In genomic region chr19:3234800-3235199, GRCh38 we compare ENCODE assay signal across 15 cellular contexts. TPM values are rescaled to one million over a fixed set of nuclear protein-coding genes. Genes with fewer than 3 reads are reported as not detected.
DNase-seq lines count a peak whose midpoint lies in the region; ATAC-seq, FAIRE-seq and TF ChIP-seq lines count a peak whose summit lies in the region.
"Had no signal": no experiment of that assay in that cellular context is flagged by ENCODE, and none has a peak within 500 bp of the region (broad histone marks: within the 10 kb centered on the region; RNA-seq: fewer than 3 reads in every experiment).

No MANE protein-coding gene starts in this region.

- H3K79me2 ChIP-seq in Loucy (ENCODE audit: insufficient read depth, low read length) (no peaks in the 10 kb centered on the region), K562 (ENCODE audit: control insufficient read depth, insufficient read depth, low read length) (no peaks in the 10 kb centered on the region)

- POLR2A ChIA-PET in K562 (lab: Yijun Ruan, JAX) = interaction anchor here (0.5 to 0.8 kb wide), 2 partner anchors 14 to 17 kb away, joined by 3 to 4 read pairs; no protein-coding TSS in a partner anchor

- DNase-seq in activated naive CD4-positive, alpha-beta T cell treated with Interleukin-2 at 50 U/mL for 16 hours = peak; percentile 24
- DNase-seq in activated naive CD4-positive, alpha-beta T cell (lab: John Stamatoyannopoulos, UW) = no peak
- DNase-seq in K562 (ENCODE audit: extremely low read depth in 1 of 4, low spot score in 3 of 4) = peak; percentile 49 to 62 (median 51)
- DNase-seq in stimulated activated CD4-positive, alpha-beta T cell treated with anti-CD3 and anti-CD28 coated beads, Interleukin-2, amount 100 ng/mL, for 48 hours = peak; percentile 26 to 31
- no peak for DNase-seq in CD1c-positive myeloid dendritic cell (ENCODE audit: extremely low spot score)
- no peak for DNase-seq in T-helper 2 cell treated with Interferon-gamma antibody and Interleukin-4, amounts not matched to agents 5 μg/mL and 100 μg/mL, for 36 hours (ENCODE audit: low spot score)
- DNase-seq in AML-193 (lab: John Stamatoyannopoulos, UW) = no peak
- DNase-seq: MG63; NCI-H524; stimulated activated naive B cell treated with anti-CD40 and anti-IgM and Interleukin-4, amounts not matched to agents 10 μg/mL and 1 μg/mL and 100 μg/mL, for 72 hours had no signal

- no peaks in the 10 kb centered on the region for H3K4me1 Mint-ChIP-seq in T-helper 2 cell treated with Interferon-gamma antibody and Interleukin-4, amounts not matched to agents 5 μg/mL and 100 μg/mL, for 36 hours (ENCODE audit: low read depth)
- H3K4me1 Mint-ChIP-seq: CD14-positive monocyte; memory B cell; stimulated activated naive B cell treated with anti-CD40 and anti-IgM and Interleukin-4, amounts not matched to agents 10 μg/mL and 1 μg/mL and 100 μg/mL, for 72 hours had no signal

- H3K9me3 Mint-ChIP-seq in T-helper 2 cell treated with Interferon-gamma antibody and Interleukin-4, amounts not matched to agents 5 μg/mL and 100 μg/mL, for 36 hours = no peaks in the 10 kb centered on the region

- H3K36me3 ChIP-seq in Loucy (ENCODE audit: insufficient read depth, low read length) (no peaks in the 10 kb centered on the region), K562 (ENCODE audit: control insufficient read depth, insufficient read depth, low read length) (no peaks in the 10 kb centered on the region)
- H3K36me3 ChIP-seq: MG63 had no signal

- 4% methylated on average over 9 of the region's 9 CpGs for WGBS in K562 (ENCODE audit: insufficient coverage, low coverage, missing lambda C conversion rate)

- H3K27me3 ChIP-seq in Loucy (ENCODE audit: insufficient read depth, low read length, poor library complexity, severe bottlenecking) = no peaks in the 10 kb centered on the region
- H3K27me3 ChIP-seq in K562 (ENCODE audit: control insufficient read depth in 2 of 2, insufficient read depth in 2 of 2, low read length in 2 of 2) = peaks cover 0 to 6% of the 10 kb centered on the region in 2 experiments; a peak in 3 of 5 replicates
- H3K27me3 ChIP-seq: MG63 had no signal

- no peaks in the 10 kb centered on the region for H3K27me3 Mint-ChIP-seq in T-helper 2 cell treated with Interferon-gamma antibody and Interleukin-4, amounts not matched to agents 5 μg/mL and 100 μg/mL, for 36 hours (ENCODE audit: low read depth)

- no peaks in the 10 kb centered on the region for H4K20me1 ChIP-seq in Loucy (ENCODE audit: insufficient read depth, low read length, poor library complexity, severe bottlenecking)
- H4K20me1 ChIP-seq in K562 (replicated peaks; ENCODE audit: control insufficient read depth, insufficient read depth, low read length) = peaks cover 2% of the 10 kb centered on the region; the same call in 1 of the 2 replicates

- H3K4me3 Mint-ChIP-seq in T-helper 2 cell treated with Interferon-gamma antibody and Interleukin-4, amounts not matched to agents 5 μg/mL and 100 μg/mL, for 36 hours = no peak overlapping the region
- H3K4me3 Mint-ChIP-seq: CD14-positive monocyte; memory B cell; stimulated activated naive B cell treated with anti-CD40 and anti-IgM and Interleukin-4, amounts not matched to agents 10 μg/mL and 1 μg/mL and 100 μg/mL, for 72 hours had no signal

- no peak for TF ChIP-seq POLR2A in K562 (conservative IDR thresholded peaks at IDR 0.05)

- H3K9ac ChIP-seq in Loucy (ENCODE audit: low read depth, low read length, poor library complexity, severe bottlenecking) (no peak overlapping the region), K562 (ENCODE audit: insufficient read depth in 1 of 2, low read depth in 2 of 2, low read length in 2 of 2) (no peak overlapping the region)

- in situ Hi-C loops in K562 (cut with MboI) = no loop called here

- ATAC-seq in K562 = peak; percentile 81

- TF ChIP-seq RAD21 in K562 (CRISPR knock-in tag; conservative IDR thresholded peaks at IDR 0.05 in 1 of 2, IDR thresholded peaks at IDR 0.05 in 1 of 2) = peak in 1 of 2 experiments; percentile 51; a peak in 2 of 4 replicates

- FAIRE-seq in K562 (lab: Jason Lieb, UNC) = no peak
- FAIRE-seq: colon, GM18507 had no signal

- TF ChIP-seq EP300 in K562 (IDR thresholded peaks at IDR 0.05; ENCODE audit: low read length) = no peak

- H3K27ac Mint-ChIP-seq in T-helper 2 cell treated with Interferon-gamma antibody and Interleukin-4, amounts not matched to agents 5 μg/mL and 100 μg/mL, for 36 hours = no peak overlapping the region
- H3K27ac Mint-ChIP-seq: CD14-positive monocyte; memory B cell; stimulated activated naive B cell treated with anti-CD40 and anti-IgM and Interleukin-4, amounts not matched to agents 10 μg/mL and 1 μg/mL and 100 μg/mL, for 72 hours had no signal

- no peak overlapping the region for H3K4me3 ChIP-seq in Loucy (ENCODE audit: low read length, poor library complexity, severe bottlenecking)
- H3K4me3 ChIP-seq in K562 = no peak overlapping the region
- H3K4me3 ChIP-seq: MG63 had no signal

- no peaks in the 10 kb centered on the region for H3K9me1 ChIP-seq in K562 (ENCODE audit: control insufficient read depth, insufficient read depth, low read length)

- no peaks in the 10 kb centered on the region for H3K36me3 Mint-ChIP-seq in T-helper 2 cell treated with Interferon-gamma antibody and Interleukin-4, amounts not matched to agents 5 μg/mL and 100 μg/mL, for 36 hours (ENCODE audit: low read depth)
- H3K36me3 Mint-ChIP-seq: CD14-positive monocyte; memory B cell; stimulated activated naive B cell treated with anti-CD40 and anti-IgM and Interleukin-4, amounts not matched to agents 10 μg/mL and 1 μg/mL and 100 μg/mL, for 72 hours had no signal

- BruUV-seq in K562 (replicated peaks; lab: Mats Ljungman, UMichigan) = no TSS peak

- H3K4me2 ChIP-seq in Loucy (ENCODE audit: low read depth, low read length, poor library complexity, severe bottlenecking) (no peak overlapping the region), K562 (ENCODE audit: insufficient read depth, low read length) (no peak overlapping the region)

- CTCF ChIA-PET in K562 (lab: Yijun Ruan, JAX; ENCODE audit: low intra/inter-chr PET ratio) = no interaction called here

- H3K9me2 ChIP-seq in Loucy (replicated peaks; ENCODE audit: low read depth, low read length) = no peaks in the 10 kb centered on the region

- H3K4me1 ChIP-seq in Loucy (ENCODE audit: insufficient read depth, low read length, poor library complexity, severe bottlenecking) = no peaks in the 10 kb centered on the region
- H3K4me1 ChIP-seq in K562 (replicated peaks in 1 of 2; ENCODE audit: control insufficient read depth in 2 of 2, insufficient read depth in 2 of 2, low read length in 2 of 2) = peaks cover 0 to 3% of the 10 kb centered on the region in 2 experiments; a peak in 1 of 5 replicates

- H2AFZ ChIP-seq in Loucy (ENCODE audit: low read length) (no peak overlapping the region), K562 (ENCODE audit: low read depth, low read length) (no peak overlapping the region)

- H3F3A ChIP-seq in Loucy (ENCODE audit: low read depth) = no peaks in the 10 kb centered on the region

- no peaks in the 10 kb centered on the region for H3K9me3 ChIP-seq in Loucy (ENCODE audit: insufficient read depth, low read depth, low read length)
- H3K9me3 ChIP-seq in K562 (replicated peaks; ENCODE audit: control insufficient read depth, insufficient read depth, low read depth, low read length) = no peaks in the 10 kb centered on the region
- H3K9me3 ChIP-seq: MG63 had no signal

- intact Hi-C loops in K562 (cut with micrococcal nuclease) = no loop called here

- TF ChIP-seq CTCF in Loucy (conservative IDR thresholded peaks at IDR 0.05; ENCODE audit: low read length) (peak; percentile 53), K562 (IDR thresholded peaks at IDR 0.05 in 2 of 3, conservative IDR thresholded peaks at IDR 0.05 in 1 of 3; ENCODE audit: insufficient read depth in 2 of 3, low read depth in 1 of 3, low read length in 3 of 3) (peak; percentile 50 to 74 (median 69))

- no peak overlapping the region for H3K27ac ChIP-seq in K562 (ENCODE audit: extremely low read depth, low read depth, low read length)

RNA-seq across cellular contexts. Expression of gene CELF5, which starts 10.3 kb away (rescaled TPM):
- total RNA-seq in K562 (2011; cell fraction: chromatin; rRNA removed; ENCODE audit: low replicate concordance) = 0.18 and 0.69 TPM in 2 replicates
- total RNA-seq in K562 (2011; cell fraction: nucleolus; rRNA removed) = 0.50 and 0.53 TPM in 2 replicates
- 0.81 and 0.99 TPM in 2 replicates for total RNA-seq in K562 (2011; cell fraction: nucleoplasm; rRNA removed)
- total RNA-seq in K562 (2014; rRNA removed) (0.05 and 0.73 TPM in 2 replicates), K562 (2014; rRNA removed; fragmentation: Illumina TruSeq; extraction: Trizol) (0.07 and 0.26 TPM in 2 replicates), K562 (2015; rRNA removed; fragmentation: Illumina TruSeq; extraction: Trizol) (0.36 and 0.41 TPM in 2 replicates), K562 (2021) (0.29 and 0.49 TPM in 2 replicates)
- polyA plus RNA-seq in K562 (2011; rRNA removed) (0.28 and 0.38 TPM in 2 replicates), K562 (2014; fragmentation: Illumina TruSeq; extraction: Trizol) (0.22 and 0.39 TPM in 2 replicates), K562 (2014; fragmentation: Nextera tagmentation; extraction: Ambion mirVana) (under 1 TPM; 0.01 to 0.07 TPM), K562 (2014; rRNA removed) (0.27 and 0.56 TPM in 2 replicates)
- polyA plus RNA-seq in K562 (2011; cell fraction: cytosol; rRNA removed) = 0.21 and 0.25 TPM in 2 replicates
- 1.4 and 2.7 TPM in 2 replicates for polyA plus RNA-seq in K562 (2011; cell fraction: nucleus; rRNA removed)
- 0.52 and 0.54 TPM in 2 replicates for polyA plus RNA-seq in K562 (2012)
- 0.18 and 0.30 TPM in 2 replicates for polyA minus RNA-seq in K562 (2011; rRNA and poly(A)+ RNA removed)
- polyA minus RNA-seq in K562 (2011; cell fraction: cytosol; rRNA and poly(A)+ RNA removed) = not detected in 2 replicates
- polyA minus RNA-seq in K562 (2011; cell fraction: nucleus; rRNA and poly(A)+ RNA removed) = 0.27 and 0.44 TPM in 2 replicates
- polyA plus RNA-seq: CD14-positive monocyte had no signal

RNA-seq across cellular contexts. Expression of gene NCLN, which starts 49.1 kb away (rescaled TPM):
- 48.8 and 166 TPM in 2 replicates for total RNA-seq in K562 (2011; cell fraction: chromatin; rRNA removed; ENCODE audit: low replicate concordance)
- total RNA-seq in K562 (2011; cell fraction: nucleolus; rRNA removed) = 171 and 189 TPM in 2 replicates
- 87.3 and 91.6 TPM in 2 replicates for total RNA-seq in K562 (2011; cell fraction: nucleoplasm; rRNA removed)
- total RNA-seq in K562 (2014; rRNA removed) (49.3 and 79.1 TPM in 2 replicates), K562 (2014; rRNA removed; fragmentation: Illumina TruSeq; extraction: Trizol) (11.6 and 20.2 TPM in 2 replicates), K562 (2015; rRNA removed; fragmentation: Illumina TruSeq; extraction: Trizol) (39.7 and 47.4 TPM in 2 replicates), K562 (2021) (120 and 126 TPM in 2 replicates)
- polyA plus RNA-seq in K562 (2011; rRNA removed) (39.6 and 55.9 TPM in 2 replicates), K562 (2014; fragmentation: Illumina TruSeq; extraction: Trizol) (25.6 and 56.1 TPM in 2 replicates), K562 (2014; fragmentation: Nextera tagmentation; extraction: Ambion mirVana) (1 to 10 TPM; 3.8 to 5.9 TPM), K562 (2014; rRNA removed) (58.0 and 62.8 TPM in 2 replicates)
- 53.3 and 119 TPM in 2 replicates for polyA plus RNA-seq in K562 (2011; cell fraction: cytosol; rRNA removed)
- 113 and 190 TPM in 2 replicates for polyA plus RNA-seq in K562 (2011; cell fraction: nucleus; rRNA removed)
- polyA plus RNA-seq in K562 (2012) = 69.1 and 86.6 TPM in 2 replicates
- polyA minus RNA-seq in K562 (2011; rRNA and poly(A)+ RNA removed) = 11.0 and 30.4 TPM in 2 replicates
- polyA minus RNA-seq in K562 (2011; cell fraction: cytosol; rRNA and poly(A)+ RNA removed) = 50.3 and 58.3 TPM in 2 replicates
- polyA minus RNA-seq in K562 (2011; cell fraction: nucleus; rRNA and poly(A)+ RNA removed) = 23.9 and 31.8 TPM in 2 replicates

RNA-seq across cellular contexts. Expression of gene S1PR4, which starts 56.2 kb away (rescaled TPM):
- not detected in 2 replicates for total RNA-seq in K562 (2011; cell fraction: chromatin; rRNA removed; ENCODE audit: low replicate concordance)
- not detected in 2 replicates for total RNA-seq in K562 (2011; cell fraction: nucleolus; rRNA removed)
- total RNA-seq in K562 (2011; cell fraction: nucleoplasm; rRNA removed) = not detected in 2 replicates
- total RNA-seq in K562 (2014; rRNA removed) (not detected in 2 replicates), K562 (2014; rRNA removed; fragmentation: Illumina TruSeq; extraction: Trizol) (not detected in 2 replicates), K562 (2015; rRNA removed; fragmentation: Illumina TruSeq; extraction: Trizol) (not detected in 2 replicates), K562 (2021) (0.18 and 0.27 TPM in 2 replicates)
- polyA plus RNA-seq in K562 (2011; rRNA removed) (not detected in 2 replicates), K562 (2014; fragmentation: Illumina TruSeq; extraction: Trizol) (not detected in 2 replicates), K562 (2014; fragmentation: Nextera tagmentation; extraction: Ambion mirVana) (not detected), K562 (2014; rRNA removed) (0.07 TPM in 1 of 2 replicates, not detected in the other)
- polyA plus RNA-seq in K562 (2011; cell fraction: cytosol; rRNA removed) = 0.04 TPM in 1 of 2 replicates, not detected in the other
- 0.08 and 0.53 TPM in 2 replicates for polyA plus RNA-seq in K562 (2011; cell fraction: nucleus; rRNA removed)
- not detected in 2 replicates for polyA plus RNA-seq in K562 (2012)
- polyA minus RNA-seq in K562 (2011; rRNA and poly(A)+ RNA removed) = not detected in 2 replicates
- polyA minus RNA-seq in K562 (2011; cell fraction: cytosol; rRNA and poly(A)+ RNA removed) = not detected in 2 replicates
- 0.13 TPM in 1 of 2 replicates, not detected in the other for polyA minus RNA-seq in K562 (2011; cell fraction: nucleus; rRNA and poly(A)+ RNA removed)

Comparison
In these comparisons a context has a peak if more than half of its experiments do, and no peak if none do; other contexts are left out.
1. DNase-seq: peak in activated naive CD4-positive, alpha-beta T cell treated with Interleukin-2 at 50 U/mL for 16 hours (single experiment), K562 (4 of 4) and stimulated activated CD4-positive, alpha-beta T cell treated with anti-CD3 and anti-CD28 coated beads, Interleukin-2, amount 100 ng/mL, for 48 hours (2 of 2); none in activated naive CD4-positive, alpha-beta T cell (0 of 4), CD1c-positive myeloid dendritic cell (single experiment), T-helper 2 cell treated with Interferon-gamma antibody and Interleukin-4, amounts not matched to agents 5 μg/mL and 100 μg/mL, for 36 hours (single experiment) and AML-193 (0 of 2).